18 cellular contexts compared by ENCODE assay signal in genomic region chr21:43203523-43204080, GRCh38. TPM values are rescaled to one million over a fixed set of nuclear protein-coding genes. Genes with fewer than 3 reads are reported as not detected.
DNase-seq lines count a peak whose midpoint lies in the region; ATAC-seq and TF ChIP-seq lines count a peak whose summit lies in the region.
"Had no signal": no experiment of that assay in that cellular context is flagged by ENCODE, and none has a peak within 500 bp of the region (broad histone marks: within the 10 kb centered on the region; RNA-seq: fewer than 3 reads in every experiment).

No MANE protein-coding gene starts in this region.

- no peaks in the 10 kb centered on the region for H3K4me1 Mint-ChIP-seq in activated naive CD8-positive, alpha-beta T cell treated with anti-CD3 and anti-CD28 coated beads, Interleukin-2, amount 10 ng/mL, durations not matched to agents 7 days and 5 days
- H3K4me1 Mint-ChIP-seq in activated naive CD8-positive, alpha-beta T cell treated with anti-CD3 and anti-CD28 coated beads for 36 hours: no peaks in the 10 kb centered on the region
- no peaks in the 10 kb centered on the region for H3K4me1 Mint-ChIP-seq in type B pancreatic cell (ENCODE audit: unreplicated experiment)

- no peaks in the 10 kb centered on the region for H3K4me1 ChIP-seq in mucosa of descending colon (ENCODE audit: low read depth)
- H3K4me1 ChIP-seq: BLaER1 treated with 17β-estradiol and CSF1 and Interleukin-3, amounts not matched to agents 10 nM and 100 nM had no signal

- no peak overlapping the region for H3K27ac ChIP-seq in coronary artery
- H3K27ac ChIP-seq: BLaER1 treated with 17β-estradiol and CSF1 and Interleukin-3, amounts not matched to agents 10 nM and 100 nM had no signal

- H3K9me3 ChIP-seq in mucosa of descending colon: peaks cover 20% of the 10 kb centered on the region

- H3K36me3 Mint-ChIP-seq in activated naive CD8-positive, alpha-beta T cell treated with anti-CD3 and anti-CD28 coated beads, Interleukin-2, amount 10 ng/mL, durations not matched to agents 7 days and 5 days: peaks cover 7% of the 10 kb centered on the region
- H3K36me3 Mint-ChIP-seq in activated naive CD8-positive, alpha-beta T cell treated with anti-CD3 and anti-CD28 coated beads for 36 hours: peaks cover 2% of the 10 kb centered on the region
- no peaks in the 10 kb centered on the region for H3K36me3 Mint-ChIP-seq in type B pancreatic cell

- no peak overlapping the region for H3K4me3 Mint-ChIP-seq in activated naive CD8-positive, alpha-beta T cell treated with anti-CD3 and anti-CD28 coated beads, Interleukin-2, amount 10 ng/mL, durations not matched to agents 7 days and 5 days
- no peak overlapping the region for H3K4me3 Mint-ChIP-seq in activated naive CD8-positive, alpha-beta T cell treated with anti-CD3 and anti-CD28 coated beads for 36 hours
- H3K4me3 Mint-ChIP-seq in type B pancreatic cell: no peak overlapping the region
- H3K4me3 Mint-ChIP-seq: GM23338 had no signal

- no peak for TF ChIP-seq CTCF in coronary artery (IDR thresholded peaks at IDR 0.05)
- no peak for TF ChIP-seq CTCF in mucosa of descending colon (IDR thresholded peaks at IDR 0.05)
- no peak for TF ChIP-seq CTCF in type B pancreatic cell (conservative IDR thresholded peaks at IDR 0.05)

- POLR2A ChIA-PET in activated naive CD8-positive, alpha-beta T cell treated with anti-CD3 and anti-CD28 coated beads, Interleukin-2, amount 10 ng/mL, durations not matched to agents 7 days and 5 days (lab: Charles Lee): no interaction called here

- no peaks in the 10 kb centered on the region for H3K36me3 ChIP-seq in mucosa of descending colon (ENCODE audit: low read depth)

- intact Hi-C loops in mucosa of descending colon (cut with DNase I, micrococcal nuclease): no loop called here

- no peak overlapping the region for H3K27ac Mint-ChIP-seq in activated naive CD8-positive, alpha-beta T cell treated with anti-CD3 and anti-CD28 coated beads, Interleukin-2, amount 10 ng/mL, durations not matched to agents 7 days and 5 days
- no peak overlapping the region for H3K27ac Mint-ChIP-seq in activated naive CD8-positive, alpha-beta T cell treated with anti-CD3 and anti-CD28 coated beads for 36 hours
- H3K27ac Mint-ChIP-seq in type B pancreatic cell: no peak overlapping the region
- H3K27ac Mint-ChIP-seq: GM23338 had no signal

- H3K4me3 ChIP-seq in coronary artery (no peak overlapping the region), mucosa of descending colon (no peak overlapping the region)
- H3K4me3 ChIP-seq: BLaER1 treated with 17β-estradiol and CSF1 and Interleukin-3, amounts not matched to agents 10 nM and 100 nM; GM23338 had no signal

- peaks cover 20% of the 10 kb centered on the region for H3K9me3 Mint-ChIP-seq in activated naive CD8-positive, alpha-beta T cell treated with anti-CD3 and anti-CD28 coated beads, Interleukin-2, amount 10 ng/mL, durations not matched to agents 7 days and 5 days
- H3K9me3 Mint-ChIP-seq in activated naive CD8-positive, alpha-beta T cell treated with anti-CD3 and anti-CD28 coated beads for 36 hours: peaks cover 19% of the 10 kb centered on the region
- H3K9me3 Mint-ChIP-seq in type B pancreatic cell: peaks cover 7% of the 10 kb centered on the region

- ATAC-seq in activated naive CD8-positive, alpha-beta T cell treated with anti-CD3 and anti-CD28 coated beads, Interleukin-2, amount 10 ng/mL, durations not matched to agents 7 days and 5 days (ENCODE audit: low read depth): no peak
- ATAC-seq in mucosa of descending colon: no peak
- ATAC-seq: GM23338, PC-3 had no signal

- peak; percentile 4 for DNase-seq in activated naive CD8-positive, alpha-beta T cell treated with anti-CD3 and anti-CD28 coated beads, Interleukin-2, amount 10 ng/mL, durations not matched to agents 7 days and 5 days
- DNase-seq in activated naive CD8-positive, alpha-beta T cell treated with anti-CD3 and anti-CD28 coated beads for 36 hours: no peak
- DNase-seq in coronary artery (ENCODE audit: low spot score): peak; percentile 26
- peak in 2 of 3 donors; percentile 6 to 14 for DNase-seq in mucosa of descending colon
- DNase-seq in type B pancreatic cell (ENCODE audit: extremely low spot score, unreplicated experiment): peak; percentile 50
- no peak for DNase-seq in NCI-H345 (lab: John Stamatoyannopoulos, UW)
- no peak for DNase-seq in inferior parietal cortex (ENCODE audit: extremely low spot score)
- DNase-seq in RKO (ENCODE audit: low spot score): no peak
- DNase-seq: DMS 273 treated with DMSO at 0.1 percent for 48 hours, KBM-7, NCI-H1436, NCI-H2029, NCI-H2171, NCI-H774, PC-3 had no signal

- peaks cover 19% of the 10 kb centered on the region for H3K27me3 Mint-ChIP-seq in activated naive CD8-positive, alpha-beta T cell treated with anti-CD3 and anti-CD28 coated beads, Interleukin-2, amount 10 ng/mL, durations not matched to agents 7 days and 5 days
- H3K27me3 Mint-ChIP-seq in activated naive CD8-positive, alpha-beta T cell treated with anti-CD3 and anti-CD28 coated beads for 36 hours: peaks cover 13% of the 10 kb centered on the region
- H3K27me3 Mint-ChIP-seq in type B pancreatic cell: no peaks in the 10 kb centered on the region

RNA-seq across cellular contexts. Expression of gene CRYAA, which starts 34.8 kb away (rescaled TPM):
- not detected for total RNA-seq in activated naive CD8-positive, alpha-beta T cell treated with anti-CD3 and anti-CD28 coated beads, Interleukin-2, amount 10 ng/mL, durations not matched to agents 7 days and 5 days
- not detected for total RNA-seq in activated naive CD8-positive, alpha-beta T cell treated with anti-CD3 and anti-CD28 coated beads for 36 hours
- total RNA-seq in mucosa of descending colon (not detected), type B pancreatic cell (ENCODE audit: low replicate concordance) (not detected in 2 replicates)
- total RNA-seq: GM23338, NCI-H460, PC-3 had no signal

Comparison
In these comparisons a context has a peak if more than half of its experiments do, and no peak if none do; other contexts are left out.
1. DNase-seq: peak in activated naive CD8-positive, alpha-beta T cell treated with anti-CD3 and anti-CD28 coated beads, Interleukin-2, amount 10 ng/mL, durations not matched to agents 7 days and 5 days (single experiment), coronary artery (single experiment), mucosa of descending colon (2 of 3) and type B pancreatic cell (single experiment); none in activated naive CD8-positive, alpha-beta T cell treated with anti-CD3 and anti-CD28 coated beads for 36 hours (single experiment), NCI-H345 (single experiment), inferior parietal cortex (single experiment) and RKO (single experiment).